In the genomic region with DNA sequence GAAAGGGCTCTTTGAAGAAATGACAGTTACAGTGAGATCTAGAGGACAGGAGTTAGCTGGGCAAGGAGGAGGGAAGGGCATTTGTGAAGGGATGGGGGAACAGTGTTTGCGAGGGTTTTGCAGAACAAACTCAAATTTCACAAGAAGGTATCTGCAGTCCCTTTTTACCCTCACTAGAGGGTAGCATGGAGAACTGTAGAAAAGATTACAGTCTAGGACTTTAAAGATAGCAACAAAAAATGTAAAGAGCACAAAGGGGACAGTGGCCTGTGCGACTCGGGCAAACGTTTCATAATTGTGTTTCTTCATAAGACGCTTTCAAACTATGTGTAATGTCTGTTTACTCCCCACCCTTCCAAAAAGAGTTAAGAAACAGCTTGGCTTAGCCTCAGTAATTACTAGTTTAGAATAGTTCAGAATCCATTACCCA, we compare ENCODE assay signal across 8 cellular contexts. TPM values are rescaled to one million over a fixed set of nuclear protein-coding genes. Genes with fewer than 3 reads are reported as not detected.
DNase-seq lines count a peak whose midpoint lies in the region; ATAC-seq and TF ChIP-seq lines count a peak whose summit lies in the region.

No MANE protein-coding gene starts in this region.

- H3K4me1 ChIP-seq in foreskin keratinocyte (peaks cover 11% of the 10 kb centered on the region), vagina (no peaks in the 10 kb centered on the region)

- H3K4me3 Mint-ChIP-seq in CD14-positive monocyte = no peak overlapping the region
- no peak overlapping the region for H3K4me3 Mint-ChIP-seq in stimulated activated effector memory CD8-positive, alpha-beta T cell treated with anti-CD3 and anti-CD28 coated beads, Interleukin-12 subunit alpha, Interleukin-12 subunit beta, amount 100 ng/mL, for 72 hours

- H3K27ac ChIP-seq in foreskin keratinocyte (no peak overlapping the region), vagina (no peak overlapping the region)

- H3K4me3 ChIP-seq in vagina = no peak overlapping the region

- peaks cover 0 to 3% (median 3%) of the 10 kb centered on the region in 3 donors for H3K27me3 Mint-ChIP-seq in CD14-positive monocyte (ENCODE audit: low read depth in 3 of 3)

- peak; percentile 37 for ATAC-seq in foreskin keratinocyte
- no peak for ATAC-seq in stimulated activated effector memory CD8-positive, alpha-beta T cell treated with anti-CD3 and anti-CD28 coated beads, Interleukin-12 subunit alpha, Interleukin-12 subunit beta, amount 100 ng/mL, for 72 hours
- ATAC-seq in HG03039 (IDR thresholded peaks at IDR 0.05; ENCODE audit: unreplicated experiment) = no peak
- no peak for ATAC-seq in GM18868 (IDR thresholded peaks at IDR 0.05; ENCODE audit: unreplicated experiment)

- H3K27me3 ChIP-seq in foreskin keratinocyte = no peaks in the 10 kb centered on the region
- H3K27me3 ChIP-seq in vagina = no peaks in the 10 kb centered on the region

- H3K27ac Mint-ChIP-seq in CD14-positive monocyte = peak overlapping the region in 6 of 7 donors; percentile 38 to 85 (median 80)
- peak overlapping the region; percentile 68 for H3K27ac Mint-ChIP-seq in stimulated activated effector memory CD8-positive, alpha-beta T cell treated with anti-CD3 and anti-CD28 coated beads, Interleukin-12 subunit alpha, Interleukin-12 subunit beta, amount 100 ng/mL, for 72 hours

- H3K9me3 Mint-ChIP-seq in CD14-positive monocyte = no peaks in the 10 kb centered on the region
- H3K9me3 Mint-ChIP-seq in stimulated activated effector memory CD8-positive, alpha-beta T cell treated with anti-CD3 and anti-CD28 coated beads, Interleukin-12 subunit alpha, Interleukin-12 subunit beta, amount 100 ng/mL, for 72 hours = no peaks in the 10 kb centered on the region

- no peaks in the 10 kb centered on the region for H3K9me3 ChIP-seq in vagina

- peaks cover 0 to 4% of the 10 kb centered on the region in 2 donors for H3K36me3 ChIP-seq in vagina

- peaks cover 13 to 24% of the 10 kb centered on the region in 2 donors for H3K36me3 Mint-ChIP-seq in CD14-positive monocyte
- peaks cover 68% of the 10 kb centered on the region for H3K36me3 Mint-ChIP-seq in stimulated activated effector memory CD8-positive, alpha-beta T cell treated with anti-CD3 and anti-CD28 coated beads, Interleukin-12 subunit alpha, Interleukin-12 subunit beta, amount 100 ng/mL, for 72 hours

- intact Hi-C loops in CD14-positive monocyte (cut with micrococcal nuclease) = no loop called here
- intact Hi-C loops in vagina (cut with DNase I) = no loop called here

- peaks cover 52% of the 10 kb centered on the region for H3K4me1 Mint-ChIP-seq in CD14-positive monocyte
- H3K4me1 Mint-ChIP-seq in stimulated activated effector memory CD8-positive, alpha-beta T cell treated with anti-CD3 and anti-CD28 coated beads, Interleukin-12 subunit alpha, Interleukin-12 subunit beta, amount 100 ng/mL, for 72 hours = peaks cover 56% of the 10 kb centered on the region

- DNase-seq in CD14-positive monocyte (ENCODE audit: low spot score) (no peak), HT-29 (ENCODE audit: low spot score) (peak; percentile 63), SKM-1 (lab: John Stamatoyannopoulos, UW; ENCODE audit: unreplicated experiment) (peak; percentile 66), foreskin keratinocyte (no peak), vagina (ENCODE audit: extremely low spot score in 2 of 2) (no peak)
- DNase-seq in stimulated activated effector memory CD8-positive, alpha-beta T cell treated with anti-CD3 and anti-CD28 coated beads, Interleukin-12 subunit alpha, Interleukin-12 subunit beta, amount 100 ng/mL, for 72 hours (ENCODE audit: low spot score in 2 of 2) = no peak

- peak; percentile 79 for TF ChIP-seq CTCF in CD14-positive monocyte (IDR thresholded peaks at IDR 0.05)
- peak; percentile 62 for TF ChIP-seq CTCF in foreskin keratinocyte (conservative IDR thresholded peaks at IDR 0.05)
- peak in 1 of 3 experiments; percentile 25 for TF ChIP-seq CTCF in vagina (IDR thresholded peaks at IDR 0.05)

- TF ChIP-seq POLR2A in vagina (IDR thresholded peaks at IDR 0.05) = no peak

RNA-seq across cellular contexts. Expression of a gene that starts 21.2 kb away (rescaled TPM):
- polyA plus RNA-seq in CD14-positive monocyte (1 to 10 TPM; 1.8 to 2.8 TPM), foreskin keratinocyte (11.7 and 12.8 TPM in 2 replicates)
- total RNA-seq in HT-29 (2014; rRNA removed; shearing (Covaris generic)) = 74.3 and 74.9 TPM in 2 replicates
- total RNA-seq in foreskin keratinocyte (28.2 and 31.7 TPM in 2 replicates), vagina (97.5 TPM)

RNA-seq across cellular contexts. Expression of a gene that starts 59.5 kb away (rescaled TPM):
- 1 to 10 TPM; 1.5 to 3.4 TPM for polyA plus RNA-seq in CD14-positive monocyte
- total RNA-seq in HT-29 (2014; rRNA removed; shearing (Covaris generic)) = 22.7 and 24.8 TPM in 2 replicates
- 21.5 and 23.2 TPM in 2 replicates for total RNA-seq in foreskin keratinocyte
- 7.4 and 8.0 TPM in 2 replicates for polyA plus RNA-seq in foreskin keratinocyte
- 16.2 TPM for total RNA-seq in vagina

Comparison
In these comparisons a context has a peak if more than half of its experiments do, and no peak if none do; other contexts are left out.
1. DNase-seq: peak in HT-29 (single experiment) and SKM-1 (single experiment); none in CD14-positive monocyte (single experiment), foreskin keratinocyte (0 of 2), stimulated activated effector memory CD8-positive, alpha-beta T cell treated with anti-CD3 and anti-CD28 coated beads, Interleukin-12 subunit alpha, Interleukin-12 subunit beta, amount 100 ng/mL, for 72 hours (0 of 2) and vagina (0 of 2).